1 cellular context compared by ENCODE assay signal in the genomic region with DNA sequence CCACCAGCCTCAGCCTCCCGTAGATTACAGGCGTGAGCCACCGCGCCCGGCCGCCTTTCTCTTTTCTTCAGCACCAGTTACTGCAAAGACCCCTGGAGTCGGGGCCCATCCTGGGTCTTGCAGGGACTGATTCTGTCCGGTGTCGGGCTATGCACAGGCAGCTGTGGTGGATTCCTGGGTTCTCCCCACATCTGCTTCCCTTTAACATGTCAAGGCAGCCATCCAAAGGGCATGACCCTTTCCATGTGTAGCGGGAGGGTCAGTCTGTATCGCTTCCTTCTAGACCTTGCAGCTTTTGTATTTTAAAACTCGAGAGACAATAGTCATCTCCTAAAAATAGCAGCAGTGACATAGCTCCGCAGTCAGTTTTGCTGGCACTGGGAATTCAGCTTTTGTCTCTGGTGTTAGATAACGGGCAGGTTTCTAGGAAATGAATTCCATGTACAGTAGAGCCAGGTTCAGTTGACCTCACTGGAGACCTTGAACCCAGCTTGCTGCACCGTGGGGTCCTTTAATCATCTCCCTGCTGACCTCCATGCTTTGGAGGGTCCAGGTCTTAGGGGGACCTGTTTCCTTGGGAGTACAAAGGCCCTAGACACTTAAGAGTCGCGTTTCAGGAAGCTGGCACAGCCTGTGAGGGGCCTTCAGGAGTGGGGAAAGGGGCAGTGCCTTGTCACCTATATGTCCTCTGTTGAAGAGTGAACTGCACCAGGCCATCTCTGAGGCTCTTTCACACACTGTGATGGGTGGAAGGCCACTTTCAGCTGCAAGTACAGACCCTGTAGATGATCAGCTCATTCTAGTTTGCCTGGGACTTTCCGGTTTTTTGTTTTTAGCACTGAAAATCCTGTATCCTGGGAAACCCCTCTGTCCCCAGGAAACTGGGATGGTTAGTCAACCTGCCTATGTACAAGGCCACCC.
TF ChIP-seq lines count a peak whose summit lies in the region.

No MANE protein-coding gene starts in this region.

TF ChIP-seq in H1, 55 proteins besides CTCF, POLR2A, EP300 and RAD21:
- TF ChIP-seq CREB1 (IDR thresholded peaks at IDR 0.05), result no peak
- no peak for TF ChIP-seq FOSL1 (IDR thresholded peaks at IDR 0.05; ENCODE audit: insufficient read depth, low read depth, low read length)
- no peak for TF ChIP-seq KDM1A (IDR thresholded peaks at IDR 0.05; ENCODE audit: borderline replicate concordance, low read length)
- TF ChIP-seq SP4 (IDR thresholded peaks at IDR 0.05; ENCODE audit: low read length), result no peak
- no peak for TF ChIP-seq SIX5 (IDR thresholded peaks at IDR 0.05; ENCODE audit: low read depth, low read length)
- no peak for TF ChIP-seq HDAC6 (IDR thresholded peaks at IDR 0.05; ENCODE audit: low read depth, low read length)
- no peak for TF ChIP-seq SIRT6 (IDR thresholded peaks at IDR 0.05; ENCODE audit: low read length)
- TF ChIP-seq POLR2AphosphoS5 (IDR thresholded peaks at IDR 0.05; ENCODE audit: low read depth, low read length), result no peak
- TF ChIP-seq, protein P1, sequence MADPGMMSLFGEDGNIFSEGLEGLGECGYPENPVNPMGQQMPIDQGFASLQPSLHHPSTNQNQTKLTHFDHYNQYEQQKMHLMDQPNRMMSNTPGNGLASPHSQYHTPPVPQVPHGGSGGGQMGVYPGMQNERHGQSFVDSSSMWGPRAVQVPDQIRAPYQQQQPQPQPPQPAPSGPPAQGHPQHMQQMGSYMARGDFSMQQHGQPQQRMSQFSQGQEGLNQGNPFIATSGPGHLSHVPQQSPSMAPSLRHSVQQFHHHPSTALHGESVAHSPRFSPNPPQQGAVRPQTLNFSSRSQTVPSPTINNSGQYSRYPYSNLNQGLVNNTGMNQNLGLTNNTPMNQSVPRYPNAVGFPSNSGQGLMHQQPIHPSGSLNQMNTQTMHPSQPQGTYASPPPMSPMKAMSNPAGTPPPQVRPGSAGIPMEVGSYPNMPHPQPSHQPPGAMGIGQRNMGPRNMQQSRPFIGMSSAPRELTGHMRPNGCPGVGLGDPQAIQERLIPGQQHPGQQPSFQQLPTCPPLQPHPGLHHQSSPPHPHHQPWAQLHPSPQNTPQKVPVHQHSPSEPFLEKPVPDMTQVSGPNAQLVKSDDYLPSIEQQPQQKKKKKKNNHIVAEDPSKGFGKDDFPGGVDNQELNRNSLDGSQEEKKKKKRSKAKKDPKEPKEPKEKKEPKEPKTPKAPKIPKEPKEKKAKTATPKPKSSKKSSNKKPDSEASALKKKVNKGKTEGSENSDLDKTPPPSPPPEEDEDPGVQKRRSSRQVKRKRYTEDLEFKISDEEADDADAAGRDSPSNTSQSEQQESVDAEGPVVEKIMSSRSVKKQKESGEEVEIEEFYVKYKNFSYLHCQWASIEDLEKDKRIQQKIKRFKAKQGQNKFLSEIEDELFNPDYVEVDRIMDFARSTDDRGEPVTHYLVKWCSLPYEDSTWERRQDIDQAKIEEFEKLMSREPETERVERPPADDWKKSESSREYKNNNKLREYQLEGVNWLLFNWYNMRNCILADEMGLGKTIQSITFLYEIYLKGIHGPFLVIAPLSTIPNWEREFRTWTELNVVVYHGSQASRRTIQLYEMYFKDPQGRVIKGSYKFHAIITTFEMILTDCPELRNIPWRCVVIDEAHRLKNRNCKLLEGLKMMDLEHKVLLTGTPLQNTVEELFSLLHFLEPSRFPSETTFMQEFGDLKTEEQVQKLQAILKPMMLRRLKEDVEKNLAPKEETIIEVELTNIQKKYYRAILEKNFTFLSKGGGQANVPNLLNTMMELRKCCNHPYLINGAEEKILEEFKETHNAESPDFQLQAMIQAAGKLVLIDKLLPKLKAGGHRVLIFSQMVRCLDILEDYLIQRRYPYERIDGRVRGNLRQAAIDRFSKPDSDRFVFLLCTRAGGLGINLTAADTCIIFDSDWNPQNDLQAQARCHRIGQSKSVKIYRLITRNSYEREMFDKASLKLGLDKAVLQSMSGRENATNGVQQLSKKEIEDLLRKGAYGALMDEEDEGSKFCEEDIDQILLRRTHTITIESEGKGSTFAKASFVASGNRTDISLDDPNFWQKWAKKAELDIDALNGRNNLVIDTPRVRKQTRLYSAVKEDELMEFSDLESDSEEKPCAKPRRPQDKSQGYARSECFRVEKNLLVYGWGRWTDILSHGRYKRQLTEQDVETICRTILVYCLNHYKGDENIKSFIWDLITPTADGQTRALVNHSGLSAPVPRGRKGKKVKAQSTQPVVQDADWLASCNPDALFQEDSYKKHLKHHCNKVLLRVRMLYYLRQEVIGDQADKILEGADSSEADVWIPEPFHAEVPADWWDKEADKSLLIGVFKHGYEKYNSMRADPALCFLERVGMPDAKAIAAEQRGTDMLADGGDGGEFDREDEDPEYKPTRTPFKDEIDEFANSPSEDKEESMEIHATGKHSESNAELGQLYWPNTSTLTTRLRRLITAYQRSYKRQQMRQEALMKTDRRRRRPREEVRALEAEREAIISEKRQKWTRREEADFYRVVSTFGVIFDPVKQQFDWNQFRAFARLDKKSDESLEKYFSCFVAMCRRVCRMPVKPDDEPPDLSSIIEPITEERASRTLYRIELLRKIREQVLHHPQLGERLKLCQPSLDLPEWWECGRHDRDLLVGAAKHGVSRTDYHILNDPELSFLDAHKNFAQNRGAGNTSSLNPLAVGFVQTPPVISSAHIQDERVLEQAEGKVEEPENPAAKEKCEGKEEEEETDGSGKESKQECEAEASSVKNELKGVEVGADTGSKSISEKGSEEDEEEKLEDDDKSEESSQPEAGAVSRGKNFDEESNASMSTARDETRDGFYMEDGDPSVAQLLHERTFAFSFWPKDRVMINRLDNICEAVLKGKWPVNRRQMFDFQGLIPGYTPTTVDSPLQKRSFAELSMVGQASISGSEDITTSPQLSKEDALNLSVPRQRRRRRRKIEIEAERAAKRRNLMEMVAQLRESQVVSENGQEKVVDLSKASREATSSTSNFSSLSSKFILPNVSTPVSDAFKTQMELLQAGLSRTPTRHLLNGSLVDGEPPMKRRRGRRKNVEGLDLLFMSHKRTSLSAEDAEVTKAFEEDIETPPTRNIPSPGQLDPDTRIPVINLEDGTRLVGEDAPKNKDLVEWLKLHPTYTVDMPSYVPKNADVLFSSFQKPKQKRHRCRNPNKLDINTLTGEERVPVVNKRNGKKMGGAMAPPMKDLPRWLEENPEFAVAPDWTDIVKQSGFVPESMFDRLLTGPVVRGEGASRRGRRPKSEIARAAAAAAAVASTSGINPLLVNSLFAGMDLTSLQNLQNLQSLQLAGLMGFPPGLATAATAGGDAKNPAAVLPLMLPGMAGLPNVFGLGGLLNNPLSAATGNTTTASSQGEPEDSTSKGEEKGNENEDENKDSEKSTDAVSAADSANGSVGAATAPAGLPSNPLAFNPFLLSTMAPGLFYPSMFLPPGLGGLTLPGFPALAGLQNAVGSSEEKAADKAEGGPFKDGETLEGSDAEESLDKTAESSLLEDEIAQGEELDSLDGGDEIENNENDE (IDR thresholded peaks at IDR 0.05; ENCODE audit: insufficient replicate concordance, low read length), result no peak
- TF ChIP-seq NANOG (IDR thresholded peaks at IDR 0.05; ENCODE audit: insufficient read depth, low read depth, low read length, poor library complexity, severe bottlenecking), result no peak
- TF ChIP-seq CEBPB (IDR thresholded peaks at IDR 0.05; ENCODE audit: low read depth, low read length), result no peak
- TF ChIP-seq CBX5 (IDR thresholded peaks at IDR 0.05; ENCODE audit: low read depth, low read length), result no peak
- TF ChIP-seq KDM4A (IDR thresholded peaks at IDR 0.05; ENCODE audit: low read depth, low read length, severe bottlenecking), result no peak
- no peak for TF ChIP-seq GTF2F1 (IDR thresholded peaks at IDR 0.05; ENCODE audit: borderline replicate concordance, low read depth, low read length)
- no peak for TF ChIP-seq SIN3A (conservative IDR thresholded peaks at IDR 0.05 in 1 of 2, IDR thresholded peaks at IDR 0.05 in 1 of 2; ENCODE audit: low read depth in 1 of 2, low read length in 2 of 2)
- no peak for TF ChIP-seq BCL11A (IDR thresholded peaks at IDR 0.05; ENCODE audit: low read depth in 2 of 2, low read length in 2 of 2)
- TF ChIP-seq SAP30 (IDR thresholded peaks at IDR 0.05; ENCODE audit: insufficient read depth, insufficient replicate concordance, low read length), result no peak
TF ChIP-seq in H1: peak in this region for 0.
